ENCODE assay signal across 11 cellular contexts in genomic region chr2:157831573-157832315, GRCh38. TPM values are rescaled to one million over a fixed set of nuclear protein-coding genes. Genes with fewer than 3 reads are reported as not detected.
DNase-seq lines count a peak whose midpoint lies in the region; ATAC-seq and TF ChIP-seq lines count a peak whose summit lies in the region.
"Had no signal": no experiment of that assay in that cellular context is flagged by ENCODE, and none has a peak within 500 bp of the region (broad histone marks: within the 10 kb centered on the region; RNA-seq: fewer than 3 reads in every experiment).

No MANE protein-coding gene starts in this region.

- DNase-seq in CD14-positive monocyte (ENCODE audit: low spot score) (no peak), adipocyte (ENCODE audit: low read depth) (no peak), foreskin keratinocyte (no peak), prostate gland (ENCODE audit: low spot score) (no peak), Peyer's patch (no peak), endodermal cell (no peak)
- no peak for DNase-seq in activated effector memory CD4-positive, alpha-beta T cell treated with Interleukin-2 at 50 U/mL for 16 hours
- DNase-seq in stimulated activated CD4-positive, alpha-beta T cell treated with anti-CD3 and anti-CD28 coated beads, Interleukin-12 subunit alpha, Interleukin-12 subunit beta, amount 100 ng/mL, for 4 hours = no peak
- DNase-seq: GF-D8; NCI-H2081; stimulated activated CD4-positive, alpha-beta T cell treated with anti-CD3 and anti-CD28 coated beads, Interleukin-15, amount 100 ng/mL, for 24 hours had no signal

- WGBS in prostate gland = 76% methylated on average over 3 of the region's 3 CpGs
- WGBS in endodermal cell (ENCODE audit: insufficient coverage in 1 of 2, insufficient read length in 1 of 2), 2 experiments = 87 to 95% methylated on average over 2 of the region's 3 CpGs

- H3K4me3 Mint-ChIP-seq in CD14-positive monocyte (peak overlapping the region in 1 of 2 donors; percentile 52), endodermal cell (no peak overlapping the region)

- intact Hi-C loops in CD14-positive monocyte (cut with micrococcal nuclease) = no loop called here
- intact Hi-C loops in prostate gland (cut with DNase I) = no loop called here

- H3K4me1 ChIP-seq in adipocyte (ENCODE audit: control insufficient read depth, insufficient read depth, low read length) (peaks cover 19% of the 10 kb centered on the region), foreskin keratinocyte (peaks cover 13% of the 10 kb centered on the region), prostate gland (replicated peaks) (no peaks in the 10 kb centered on the region), Peyer's patch (peaks cover 0 to 13% (median 0%) of the 10 kb centered on the region in 4 donors), endodermal cell (ENCODE audit: control insufficient read depth, insufficient read depth, low read length) (peaks cover under 1% of the 10 kb centered on the region)

- TF ChIP-seq CTCF in CD14-positive monocyte (IDR thresholded peaks at IDR 0.05) (no peak), foreskin keratinocyte (conservative IDR thresholded peaks at IDR 0.05) (no peak), prostate gland (IDR thresholded peaks at IDR 0.05) (no peak), Peyer's patch (IDR thresholded peaks at IDR 0.05) (no peak), endodermal cell (conservative IDR thresholded peaks at IDR 0.05) (no peak)

- H3K27ac ChIP-seq in foreskin keratinocyte (peak overlapping the region; percentile 81), prostate gland (peak overlapping the region; percentile 43 to 58), Peyer's patch (peak overlapping the region in 2 of 4 donors; percentile 32 to 53), endodermal cell (ENCODE audit: low read depth, low read length) (no peak overlapping the region)

- peak; percentile 56 for ATAC-seq in foreskin keratinocyte

- H3K9me3 Mint-ChIP-seq in CD14-positive monocyte (peaks cover 0 to 2% (median 0%) of the 10 kb centered on the region in 7 donors), endodermal cell (no peaks in the 10 kb centered on the region)

- H3K27me3 ChIP-seq in adipocyte (replicated peaks; ENCODE audit: control insufficient read depth, insufficient read depth, low read length) (no peaks in the 10 kb centered on the region), foreskin keratinocyte (no peaks in the 10 kb centered on the region), prostate gland (replicated peaks; ENCODE audit: insufficient read depth) (no peaks in the 10 kb centered on the region), Peyer's patch (no peaks in the 10 kb centered on the region), endodermal cell (ENCODE audit: control insufficient read depth, insufficient read depth, low read length, poor library complexity, severe bottlenecking) (no peaks in the 10 kb centered on the region)

- peak overlapping the region; percentile 57 for H3K4me3 ChIP-seq in adipocyte (ENCODE audit: low read length)
- no peak overlapping the region for H3K4me3 ChIP-seq in prostate gland
- no peak overlapping the region for H3K4me3 ChIP-seq in Peyer's patch
- H3K4me3 ChIP-seq in endodermal cell (ENCODE audit: low read length) = no peak overlapping the region

- H3K9me3 ChIP-seq in adipocyte (ENCODE audit: control insufficient read depth, low read length) (no peaks in the 10 kb centered on the region), prostate gland (no peaks in the 10 kb centered on the region), Peyer's patch (no peaks in the 10 kb centered on the region), endodermal cell (ENCODE audit: control insufficient read depth, low read length) (no peaks in the 10 kb centered on the region)

- H3K36me3 Mint-ChIP-seq in CD14-positive monocyte (peaks cover 10 to 16% of the 10 kb centered on the region in 2 donors), endodermal cell (ENCODE audit: low read depth) (peaks cover 3% of the 10 kb centered on the region)

- H3K36me3 ChIP-seq in adipocyte (ENCODE audit: control insufficient read depth, insufficient read depth, low read length, severe bottlenecking) = no peaks in the 10 kb centered on the region
- H3K36me3 ChIP-seq in prostate gland = no peaks in the 10 kb centered on the region
- H3K36me3 ChIP-seq in Peyer's patch = no peaks in the 10 kb centered on the region
- no peaks in the 10 kb centered on the region for H3K36me3 ChIP-seq in endodermal cell (ENCODE audit: control insufficient read depth, insufficient read depth, low read length)

- H3K27me3 Mint-ChIP-seq in CD14-positive monocyte (ENCODE audit: low read depth in 3 of 3) (peaks cover 0 to 1% (median 0%) of the 10 kb centered on the region in 3 donors), endodermal cell (ENCODE audit: insufficient read depth) (no peaks in the 10 kb centered on the region)

- H3K27ac Mint-ChIP-seq in CD14-positive monocyte (peak overlapping the region; percentile 72 to 88 (median 87)), endodermal cell (no peak overlapping the region)

- TF ChIP-seq POLR2A in prostate gland (IDR thresholded peaks at IDR 0.05) (no peak), Peyer's patch (IDR thresholded peaks at IDR 0.05) (no peak)

- H3K4me1 Mint-ChIP-seq in CD14-positive monocyte (peaks cover 17% of the 10 kb centered on the region), endodermal cell (peaks cover 29% of the 10 kb centered on the region)

- H3K9ac ChIP-seq in adipocyte (ENCODE audit: low read length) (peak overlapping the region; percentile 67), endodermal cell (ENCODE audit: extremely low read depth, low read length, poor library complexity, severe bottlenecking) (no peak overlapping the region)

RNA-seq across cellular contexts. Expression of gene ACVR1, which starts 44.4 kb away (rescaled TPM):
- 1 to 10 TPM; 2.8 to 4.9 TPM for polyA plus RNA-seq in CD14-positive monocyte
- 24.4 and 28.3 TPM in 2 replicates for total RNA-seq in foreskin keratinocyte
- polyA plus RNA-seq in foreskin keratinocyte = 13.2 and 13.7 TPM in 2 replicates
- 10 to 100 TPM; 16.0 to 21.5 TPM for total RNA-seq in prostate gland
- 10 to 100 TPM; 11.8 to 16.5 (median 14.3) TPM for total RNA-seq in Peyer's patch
- total RNA-seq in endodermal cell = 10 to 100 TPM; 21.1 to 26.9 TPM
- 16.6 TPM for polyA plus RNA-seq in endodermal cell (2013, experiment 1 of 2)
- 16.5 TPM for polyA plus RNA-seq in endodermal cell (2013, experiment 2 of 2)
